ENCODE assay signal across 6 cellular contexts in genomic region chr7:582081-582835, GRCh38.
"Had no signal": no experiment of that assay in that cellular context is flagged by ENCODE, and none has a peak within 500 bp of the region (broad histone marks: within the 10 kb centered on the region; RNA-seq: fewer than 3 reads in every experiment).

No MANE protein-coding gene starts in this region.

- ATAC-seq: stimulated activated naive B cell treated with anti-CD40 and anti-IgM and Interleukin-4, amounts not matched to agents 10 μg/mL and 1 μg/mL and 100 μg/mL, for 72 hours had no signal

- H3K4me3 Mint-ChIP-seq: naive B cell; stimulated activated naive B cell treated with anti-CD40 and anti-IgM and Interleukin-4, amounts not matched to agents 10 μg/mL and 1 μg/mL and 100 μg/mL, for 72 hours had no signal

- H3K27me3 Mint-ChIP-seq: naive B cell; stimulated activated naive B cell treated with anti-CD40 and anti-IgM and Interleukin-4, amounts not matched to agents 10 μg/mL and 1 μg/mL and 100 μg/mL, for 72 hours had no signal

- H3K27ac Mint-ChIP-seq: naive B cell; stimulated activated naive B cell treated with anti-CD40 and anti-IgM and Interleukin-4, amounts not matched to agents 10 μg/mL and 1 μg/mL and 100 μg/mL, for 72 hours had no signal

- DNase-seq: adrenal gland; dorsolateral prefrontal cortex; naive B cell; stimulated activated naive B cell treated with anti-CD40 and anti-IgM and Interleukin-4, amounts not matched to agents 10 μg/mL and 1 μg/mL and 100 μg/mL, for 72 hours; substantia nigra; uterus had no signal
